Comparison of ENCODE assay signal across 27 cellular contexts in genomic region chr1:204217648-204218000, GRCh38. TPM values are rescaled to one million over a fixed set of nuclear protein-coding genes. Genes with fewer than 3 reads are reported as not detected.
DNase-seq lines count a peak whose midpoint lies in the region; ATAC-seq and TF ChIP-seq lines count a peak whose summit lies in the region.
"Had no signal": no experiment of that assay in that cellular context is flagged by ENCODE, and none has a peak within 500 bp of the region (broad histone marks: within the 10 kb centered on the region; RNA-seq: fewer than 3 reads in every experiment).

No MANE protein-coding gene starts in this region.

- no peaks in the 10 kb centered on the region for H3K4me1 ChIP-seq in osteoblast (ENCODE audit: insufficient read depth, low read length)
- H3K4me1 ChIP-seq in sigmoid colon, result peaks cover 0 to 8% (median 3%) of the 10 kb centered on the region in 4 donors
- H3K4me1 ChIP-seq: BE2C had no signal

- H3K4me3 ChIP-seq in osteoblast (ENCODE audit: insufficient read depth, low read length) (no peak overlapping the region), sigmoid colon (no peak overlapping the region)
- H3K4me3 ChIP-seq: BLaER1, GM12878 had no signal

- H3K9me3 ChIP-seq in T-helper 17 cell (ENCODE audit: control insufficient read depth, low read length, poor library complexity, severe bottlenecking) (no peaks in the 10 kb centered on the region), osteoblast (ENCODE audit: low read depth, low read length) (no peaks in the 10 kb centered on the region), sigmoid colon (no peaks in the 10 kb centered on the region)
- H3K9me3 ChIP-seq: BE2C, BLaER1 had no signal

- H3K79me2 ChIP-seq in osteoblast (ENCODE audit: insufficient read depth, low read length), result no peaks in the 10 kb centered on the region

- peaks cover 24% of the 10 kb centered on the region for H3K27me3 Mint-ChIP-seq in T-helper 17 cell

- TF ChIP-seq POLR2A in sigmoid colon (IDR thresholded peaks at IDR 0.05), result no peak

- no peak for DNase-seq in T-helper 17 cell
- peak; percentile 44 for DNase-seq in osteoblast (ENCODE audit: insufficient read length, low spot score, missing footprints)
- no peak for DNase-seq in activated naive CD4-positive, alpha-beta T cell (lab: John Stamatoyannopoulos, UW)
- DNase-seq in sigmoid colon, result no peak
- DNase-seq in NCI-H2107 (lab: John Stamatoyannopoulos, UW), result no peak
- DNase-seq: 8988T; ACHN; BE2C; C1 segment of cervical spinal cord; CD4-positive, alpha-beta memory T cell; CD4-positive, CD25-positive, alpha-beta regulatory T cell; CD8-positive, alpha-beta memory T cell; COR-L47; DMS 273 treated with DMSO at 0.1 percent for 48 hours; DMS153; DMS53; DMS79; DND-41; EL; GDM1 had no signal

- H3K27me3 ChIP-seq in osteoblast (ENCODE audit: insufficient read depth, low read length) (peaks cover 36% of the 10 kb centered on the region), sigmoid colon (peaks cover 0 to 29% (median 7%) of the 10 kb centered on the region in 3 donors)
- H3K27me3 ChIP-seq: BE2C, BLaER1 had no signal

- H3K36me3 Mint-ChIP-seq in T-helper 17 cell (ENCODE audit: low read depth), result peaks cover 2% of the 10 kb centered on the region
- H3K36me3 Mint-ChIP-seq: CD14-positive monocyte; CD4-positive, alpha-beta memory T cell; CD8-positive, alpha-beta memory T cell had no signal

- peak overlapping the region; percentile 41 for H3K27ac Mint-ChIP-seq in T-helper 17 cell
- H3K27ac Mint-ChIP-seq: CD14-positive monocyte; CD4-positive, alpha-beta memory T cell; CD4-positive, CD25-positive, alpha-beta regulatory T cell; CD8-positive, alpha-beta memory T cell had no signal

- H2AFZ ChIP-seq in osteoblast (ENCODE audit: low read length), result no peak overlapping the region

- no peaks in the 10 kb centered on the region for H4K20me1 ChIP-seq in osteoblast (ENCODE audit: insufficient read depth, low read length)
- H4K20me1 ChIP-seq: BLaER1 had no signal

- 60 to 70% methylated on average over 4 of the region's 4 CpGs for WGBS in sigmoid colon, 2 donors

- no peaks in the 10 kb centered on the region for H3K36me3 ChIP-seq in osteoblast (ENCODE audit: insufficient read depth, low read length)
- no peaks in the 10 kb centered on the region for H3K36me3 ChIP-seq in sigmoid colon
- H3K36me3 ChIP-seq: BLaER1 had no signal

- no peak overlapping the region for H3K4me2 ChIP-seq in osteoblast (ENCODE audit: insufficient read depth, low read length)
- H3K4me2 ChIP-seq: BLaER1 had no signal

- no peak for ATAC-seq in T-helper 17 cell
- ATAC-seq: GM12878 had no signal

- TF ChIP-seq EP300 in sigmoid colon (IDR thresholded peaks at IDR 0.05), result no peak

- H3K27ac ChIP-seq in osteoblast (ENCODE audit: low read depth, low read length) (no peak overlapping the region), sigmoid colon (no peak overlapping the region)
- H3K27ac ChIP-seq: BLaER1 had no signal

- H3K4me1 Mint-ChIP-seq in T-helper 17 cell, result peaks cover 16% of the 10 kb centered on the region

- no peak overlapping the region for H3K4me3 Mint-ChIP-seq in T-helper 17 cell
- H3K4me3 Mint-ChIP-seq: CD14-positive monocyte; CD4-positive, alpha-beta memory T cell; CD4-positive, CD25-positive, alpha-beta regulatory T cell; CD8-positive, alpha-beta memory T cell had no signal

- intact Hi-C loops in sigmoid colon (cut with DNase I), result no loop called here

- TF ChIP-seq CTCF in osteoblast (IDR thresholded peaks at IDR 0.05; ENCODE audit: extremely low read depth, low read depth, low read length) (no peak), sigmoid colon (IDR thresholded peaks at IDR 0.05) (no peak)

RNA-seq across cellular contexts. Expression of gene GOLT1A, which starts 3.8 kb away (rescaled TPM):
- total RNA-seq in T-helper 17 cell, result under 1 TPM in 1 of 2 donors, not detected in 1; 0.45 TPM
- total RNA-seq in osteoblast, result not detected in 2 replicates
- not detected for total RNA-seq in sigmoid colon
- polyA plus RNA-seq in sigmoid colon, result 10 to 100 TPM in 2 of 3 donors, 1 to 10 TPM in 1; 9.6 to 12.5 (median 12.0) TPM
- total RNA-seq: A673; CD4-positive, CD25-positive, alpha-beta regulatory T cell; CD8-positive, alpha-beta memory T cell; Daoy; G401; GM12878 had no signal
- polyA plus RNA-seq: AG04450; CD14-positive monocyte; CD4-positive, CD25-positive, alpha-beta regulatory T cell; CD8-positive, alpha-beta memory T cell had no signal

RNA-seq across cellular contexts. Expression of gene KISS1, which starts 21.3 kb away (rescaled TPM):
- under 1 TPM in 1 of 2 donors, not detected in 1; 0.50 TPM for total RNA-seq in T-helper 17 cell
- total RNA-seq in osteoblast, result not detected in 2 replicates
- total RNA-seq in sigmoid colon, result not detected
- 1 to 10 TPM in 1 of 3 donors, not detected in 2; 1.2 TPM for polyA plus RNA-seq in sigmoid colon
- total RNA-seq: A673; CD4-positive, alpha-beta memory T cell; CD8-positive, alpha-beta memory T cell; G401; GM12878 had no signal
- polyA plus RNA-seq: CD14-positive monocyte; CD4-positive, alpha-beta memory T cell; CD4-positive, CD25-positive, alpha-beta regulatory T cell; CD8-positive, alpha-beta memory T cell; GM12878 had no signal

RNA-seq across cellular contexts. Expression of gene REN, which starts 51.5 kb away (rescaled TPM):
- total RNA-seq in T-helper 17 cell, result not detected
- total RNA-seq in osteoblast, result not detected in 2 replicates
- total RNA-seq in sigmoid colon, result not detected
- 1 to 10 TPM in 1 of 3 donors, under 1 TPM in 2; 0.32 to 1.8 (median 0.92) TPM for polyA plus RNA-seq in sigmoid colon
- total RNA-seq: A673; CD4-positive, alpha-beta memory T cell; CD4-positive, CD25-positive, alpha-beta regulatory T cell; CD8-positive, alpha-beta memory T cell; Daoy; G401; GM12878 had no signal
- polyA plus RNA-seq: CD14-positive monocyte; CD4-positive, alpha-beta memory T cell; CD4-positive, CD25-positive, alpha-beta regulatory T cell; CD8-positive, alpha-beta memory T cell; GM12878 had no signal
